In the genomic region with DNA sequence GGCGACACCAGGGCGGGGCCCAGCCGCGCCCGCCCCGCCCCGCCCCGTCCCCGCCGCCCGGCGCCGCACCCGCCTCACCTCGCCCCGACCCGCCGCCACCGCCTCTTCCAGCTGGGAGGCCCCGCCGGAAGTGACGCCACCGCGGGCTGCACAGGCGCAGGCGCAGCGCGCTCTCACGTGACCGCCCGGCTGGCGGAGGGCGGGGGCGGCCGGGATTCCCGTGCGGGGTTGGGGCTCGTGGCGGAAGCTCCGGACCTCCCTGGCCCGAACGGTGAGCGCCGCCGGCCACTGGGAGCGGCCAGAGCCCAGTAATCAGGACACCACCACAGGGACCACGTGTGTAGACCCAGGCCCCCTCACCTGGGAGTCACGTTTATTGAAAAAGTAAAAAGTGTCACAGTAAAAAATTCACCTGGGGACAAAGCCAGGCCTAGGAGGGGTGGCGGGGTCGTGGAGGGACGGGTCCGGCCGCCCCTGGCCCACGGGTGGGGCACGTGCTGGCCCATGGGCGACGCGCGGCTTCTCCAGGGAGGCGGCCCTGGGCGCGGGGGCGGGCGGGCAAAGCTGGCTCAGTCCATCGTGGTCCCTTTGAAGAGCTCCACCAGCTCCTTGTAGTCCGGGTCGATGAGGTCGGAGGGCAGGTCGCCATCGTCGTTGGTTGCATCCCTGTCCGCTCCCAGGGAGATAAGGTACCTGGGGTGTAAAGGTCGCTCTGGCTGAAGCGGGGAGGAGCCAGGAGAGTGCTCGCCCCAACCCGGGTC, we compare ENCODE assay signal across 1 cellular context.
A peak's percentile ranks its signal among the peaks of the same experiment; 100 is the strongest.
TF ChIP-seq lines count a peak whose summit lies in the region.

A gene with protein sequence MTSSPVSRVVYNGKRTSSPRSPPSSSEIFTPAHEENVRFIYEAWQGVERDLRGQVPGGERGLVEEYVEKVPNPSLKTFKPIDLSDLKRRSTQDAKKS (minus strand): TSS at position 132 of the 761 bp plus-strand sequence. CDS start 8,785 bp downstream, outside the sequence.

TF ChIP-seq in K562, 482 proteins besides CTCF, POLR2A, EP300 and RAD21 (continued from another document and continues in another):
- TF ChIP-seq, protein P1, sequence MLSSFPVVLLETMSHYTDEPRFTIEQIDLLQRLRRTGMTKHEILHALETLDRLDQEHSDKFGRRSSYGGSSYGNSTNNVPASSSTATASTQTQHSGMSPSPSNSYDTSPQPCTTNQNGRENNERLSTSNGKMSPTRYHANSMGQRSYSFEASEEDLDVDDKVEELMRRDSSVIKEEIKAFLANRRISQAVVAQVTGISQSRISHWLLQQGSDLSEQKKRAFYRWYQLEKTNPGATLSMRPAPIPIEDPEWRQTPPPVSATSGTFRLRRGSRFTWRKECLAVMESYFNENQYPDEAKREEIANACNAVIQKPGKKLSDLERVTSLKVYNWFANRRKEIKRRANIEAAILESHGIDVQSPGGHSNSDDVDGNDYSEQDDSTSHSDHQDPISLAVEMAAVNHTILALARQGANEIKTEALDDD (IDR thresholded peaks at IDR 0.05): no peak
- TF ChIP-seq POU5F1 (IDR thresholded peaks at IDR 0.05; ENCODE audit: borderline replicate concordance, low read depth, low read length, partially characterized antibody) (no peak), ZNF507 (tag; conservative IDR thresholded peaks at IDR 0.05) (no peak), POLR2B (IDR thresholded peaks at IDR 0.05; ENCODE audit: low read depth, partially characterized antibody) (peak; percentile 36), BHLHE40 (IDR thresholded peaks at IDR 0.05; ENCODE audit: low read length) (peak; percentile 99), POLR2H (tag; IDR thresholded peaks at IDR 0.05; ENCODE audit: low read depth) (no peak; the same call in 1 of the 2 replicates), NFIC (IDR thresholded peaks at IDR 0.05) (no peak), RBM17 (IDR thresholded peaks at IDR 0.05; ENCODE audit: borderline replicate concordance, low read depth, low read length) (no peak), SREBF2 (CRISPR knock-in tag; IDR thresholded peaks at IDR 0.05) (no peak), KHSRP (IDR thresholded peaks at IDR 0.05) (no peak), ZNF696 (CRISPR knock-in tag; conservative IDR thresholded peaks at IDR 0.05) (no peak), MAFG (tag; conservative IDR thresholded peaks at IDR 0.05) (no peak), ZEB2 (IDR thresholded peaks at IDR 0.05) (no peak), SNIP1 (IDR thresholded peaks at IDR 0.05; ENCODE audit: low read depth) (no peak), CREB1 (IDR thresholded peaks at IDR 0.05) (peak; percentile 71), CREB1 (CRISPR knock-in tag; IDR thresholded peaks at IDR 0.05) (peak; percentile 89), ZSCAN29 (IDR thresholded peaks at IDR 0.05) (no peak), KAT7 (CRISPR knock-in tag; IDR thresholded peaks at IDR 0.05; ENCODE audit: borderline replicate concordance) (no peak), ZNF695 (CRISPR knock-in tag; IDR thresholded peaks at IDR 0.05) (no peak), ETS2 (tag; IDR thresholded peaks at IDR 0.05; ENCODE audit: borderline replicate concordance, poor library complexity, severe bottlenecking) (no peak), RFX7 (CRISPR knock-in tag; IDR thresholded peaks at IDR 0.05) (no peak), SAP30 (IDR thresholded peaks at IDR 0.05; ENCODE audit: borderline replicate concordance, insufficient read depth, low read depth, low read length, poor library complexity, severe bottlenecking) (no peak), POLR3A (IDR thresholded peaks at IDR 0.05; ENCODE audit: borderline replicate concordance, extremely low read depth, insufficient read depth, insufficient read length) (no peak), MIER1 (IDR thresholded peaks at IDR 0.05; ENCODE audit: low read depth) (no peak), HNRNPL (IDR thresholded peaks at IDR 0.05; ENCODE audit: low read depth, low read length) (peak; percentile 22; the same call in 1 of the 2 replicates), MCM2 (IDR thresholded peaks at IDR 0.05; ENCODE audit: low read depth) (no peak), FIP1L1 (IDR thresholded peaks at IDR 0.05; ENCODE audit: low read depth, low read length, poor library complexity, severe bottlenecking) (no peak), IFI16 (CRISPR knock-in tag; IDR thresholded peaks at IDR 0.05) (no peak), CHCHD3 (CRISPR knock-in tag; IDR thresholded peaks at IDR 0.05) (no peak), CBX1 (IDR thresholded peaks at IDR 0.05; ENCODE audit: low read depth) (no peak), ZNF384 (IDR thresholded peaks at IDR 0.05; ENCODE audit: low read depth, low read length) (no peak), CC2D1A (IDR thresholded peaks at IDR 0.05) (no peak), CREM (IDR thresholded peaks at IDR 0.05; ENCODE audit: low read depth) (peak; percentile 94), TCF7 (IDR thresholded peaks at IDR 0.05; ENCODE audit: borderline replicate concordance) (no peak), ZNF561 (CRISPR knock-in tag; conservative IDR thresholded peaks at IDR 0.05) (0 out of 2 replicates have a peak, but pooled peaks have one; percentile 3), CBX2 (IDR thresholded peaks at IDR 0.05; ENCODE audit: insufficient read depth, low read length, poor library complexity, severe bottlenecking) (no peak), ZNF583 (CRISPR knock-in tag; IDR thresholded peaks at IDR 0.05) (no peak)
- TF ChIP-seq, protein P2, sequence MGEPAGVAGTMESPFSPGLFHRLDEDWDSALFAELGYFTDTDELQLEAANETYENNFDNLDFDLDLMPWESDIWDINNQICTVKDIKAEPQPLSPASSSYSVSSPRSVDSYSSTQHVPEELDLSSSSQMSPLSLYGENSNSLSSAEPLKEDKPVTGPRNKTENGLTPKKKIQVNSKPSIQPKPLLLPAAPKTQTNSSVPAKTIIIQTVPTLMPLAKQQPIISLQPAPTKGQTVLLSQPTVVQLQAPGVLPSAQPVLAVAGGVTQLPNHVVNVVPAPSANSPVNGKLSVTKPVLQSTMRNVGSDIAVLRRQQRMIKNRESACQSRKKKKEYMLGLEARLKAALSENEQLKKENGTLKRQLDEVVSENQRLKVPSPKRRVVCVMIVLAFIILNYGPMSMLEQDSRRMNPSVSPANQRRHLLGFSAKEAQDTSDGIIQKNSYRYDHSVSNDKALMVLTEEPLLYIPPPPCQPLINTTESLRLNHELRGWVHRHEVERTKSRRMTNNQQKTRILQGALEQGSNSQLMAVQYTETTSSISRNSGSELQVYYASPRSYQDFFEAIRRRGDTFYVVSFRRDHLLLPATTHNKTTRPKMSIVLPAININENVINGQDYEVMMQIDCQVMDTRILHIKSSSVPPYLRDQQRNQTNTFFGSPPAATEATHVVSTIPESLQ (CRISPR knock-in tag; IDR thresholded peaks at IDR 0.05): no peak
- TF ChIP-seq, protein P3, sequence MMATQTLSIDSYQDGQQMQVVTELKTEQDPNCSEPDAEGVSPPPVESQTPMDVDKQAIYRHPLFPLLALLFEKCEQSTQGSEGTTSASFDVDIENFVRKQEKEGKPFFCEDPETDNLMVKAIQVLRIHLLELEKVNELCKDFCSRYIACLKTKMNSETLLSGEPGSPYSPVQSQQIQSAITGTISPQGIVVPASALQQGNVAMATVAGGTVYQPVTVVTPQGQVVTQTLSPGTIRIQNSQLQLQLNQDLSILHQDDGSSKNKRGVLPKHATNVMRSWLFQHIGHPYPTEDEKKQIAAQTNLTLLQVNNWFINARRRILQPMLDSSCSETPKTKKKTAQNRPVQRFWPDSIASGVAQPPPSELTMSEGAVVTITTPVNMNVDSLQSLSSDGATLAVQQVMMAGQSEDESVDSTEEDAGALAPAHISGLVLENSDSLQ (IDR thresholded peaks at IDR 0.05): no peak
- TF ChIP-seq, protein P4, sequence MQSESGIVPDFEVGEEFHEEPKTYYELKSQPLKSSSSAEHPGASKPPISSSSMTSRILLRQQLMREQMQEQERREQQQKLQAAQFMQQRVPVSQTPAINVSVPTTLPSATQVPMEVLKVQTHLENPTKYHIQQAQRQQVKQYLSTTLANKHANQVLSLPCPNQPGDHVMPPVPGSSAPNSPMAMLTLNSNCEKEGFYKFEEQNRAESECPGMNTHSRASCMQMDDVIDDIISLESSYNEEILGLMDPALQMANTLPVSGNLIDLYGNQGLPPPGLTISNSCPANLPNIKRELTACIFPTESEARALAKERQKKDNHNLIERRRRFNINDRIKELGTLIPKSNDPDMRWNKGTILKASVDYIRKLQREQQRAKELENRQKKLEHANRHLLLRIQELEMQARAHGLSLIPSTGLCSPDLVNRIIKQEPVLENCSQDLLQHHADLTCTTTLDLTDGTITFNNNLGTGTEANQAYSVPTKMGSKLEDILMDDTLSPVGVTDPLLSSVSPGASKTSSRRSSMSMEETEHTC (IDR thresholded peaks at IDR 0.05): peak; percentile 94
- TF ChIP-seq, protein P5, sequence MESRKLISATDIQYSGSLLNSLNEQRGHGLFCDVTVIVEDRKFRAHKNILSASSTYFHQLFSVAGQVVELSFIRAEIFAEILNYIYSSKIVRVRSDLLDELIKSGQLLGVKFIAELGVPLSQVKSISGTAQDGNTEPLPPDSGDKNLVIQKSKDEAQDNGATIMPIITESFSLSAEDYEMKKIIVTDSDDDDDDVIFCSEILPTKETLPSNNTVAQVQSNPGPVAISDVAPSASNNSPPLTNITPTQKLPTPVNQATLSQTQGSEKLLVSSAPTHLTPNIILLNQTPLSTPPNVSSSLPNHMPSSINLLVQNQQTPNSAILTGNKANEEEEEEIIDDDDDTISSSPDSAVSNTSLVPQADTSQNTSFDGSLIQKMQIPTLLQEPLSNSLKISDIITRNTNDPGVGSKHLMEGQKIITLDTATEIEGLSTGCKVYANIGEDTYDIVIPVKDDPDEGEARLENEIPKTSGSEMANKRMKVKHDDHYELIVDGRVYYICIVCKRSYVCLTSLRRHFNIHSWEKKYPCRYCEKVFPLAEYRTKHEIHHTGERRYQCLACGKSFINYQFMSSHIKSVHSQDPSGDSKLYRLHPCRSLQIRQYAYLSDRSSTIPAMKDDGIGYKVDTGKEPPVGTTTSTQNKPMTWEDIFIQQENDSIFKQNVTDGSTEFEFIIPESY (CRISPR knock-in tag; IDR thresholded peaks at IDR 0.05): no peak; the same call in 1 of the 2 replicates
- TF ChIP-seq, protein P6, sequence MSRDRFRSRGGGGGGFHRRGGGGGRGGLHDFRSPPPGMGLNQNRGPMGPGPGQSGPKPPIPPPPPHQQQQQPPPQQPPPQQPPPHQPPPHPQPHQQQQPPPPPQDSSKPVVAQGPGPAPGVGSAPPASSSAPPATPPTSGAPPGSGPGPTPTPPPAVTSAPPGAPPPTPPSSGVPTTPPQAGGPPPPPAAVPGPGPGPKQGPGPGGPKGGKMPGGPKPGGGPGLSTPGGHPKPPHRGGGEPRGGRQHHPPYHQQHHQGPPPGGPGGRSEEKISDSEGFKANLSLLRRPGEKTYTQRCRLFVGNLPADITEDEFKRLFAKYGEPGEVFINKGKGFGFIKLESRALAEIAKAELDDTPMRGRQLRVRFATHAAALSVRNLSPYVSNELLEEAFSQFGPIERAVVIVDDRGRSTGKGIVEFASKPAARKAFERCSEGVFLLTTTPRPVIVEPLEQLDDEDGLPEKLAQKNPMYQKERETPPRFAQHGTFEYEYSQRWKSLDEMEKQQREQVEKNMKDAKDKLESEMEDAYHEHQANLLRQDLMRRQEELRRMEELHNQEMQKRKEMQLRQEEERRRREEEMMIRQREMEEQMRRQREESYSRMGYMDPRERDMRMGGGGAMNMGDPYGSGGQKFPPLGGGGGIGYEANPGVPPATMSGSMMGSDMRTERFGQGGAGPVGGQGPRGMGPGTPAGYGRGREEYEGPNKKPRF (IDR thresholded peaks at IDR 0.05; ENCODE audit: low read depth, low read length): no peak
- TF ChIP-seq, protein P7, sequence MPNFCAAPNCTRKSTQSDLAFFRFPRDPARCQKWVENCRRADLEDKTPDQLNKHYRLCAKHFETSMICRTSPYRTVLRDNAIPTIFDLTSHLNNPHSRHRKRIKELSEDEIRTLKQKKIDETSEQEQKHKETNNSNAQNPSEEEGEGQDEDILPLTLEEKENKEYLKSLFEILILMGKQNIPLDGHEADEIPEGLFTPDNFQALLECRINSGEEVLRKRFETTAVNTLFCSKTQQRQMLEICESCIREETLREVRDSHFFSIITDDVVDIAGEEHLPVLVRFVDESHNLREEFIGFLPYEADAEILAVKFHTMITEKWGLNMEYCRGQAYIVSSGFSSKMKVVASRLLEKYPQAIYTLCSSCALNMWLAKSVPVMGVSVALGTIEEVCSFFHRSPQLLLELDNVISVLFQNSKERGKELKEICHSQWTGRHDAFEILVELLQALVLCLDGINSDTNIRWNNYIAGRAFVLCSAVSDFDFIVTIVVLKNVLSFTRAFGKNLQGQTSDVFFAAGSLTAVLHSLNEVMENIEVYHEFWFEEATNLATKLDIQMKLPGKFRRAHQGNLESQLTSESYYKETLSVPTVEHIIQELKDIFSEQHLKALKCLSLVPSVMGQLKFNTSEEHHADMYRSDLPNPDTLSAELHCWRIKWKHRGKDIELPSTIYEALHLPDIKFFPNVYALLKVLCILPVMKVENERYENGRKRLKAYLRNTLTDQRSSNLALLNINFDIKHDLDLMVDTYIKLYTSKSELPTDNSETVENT (CRISPR knock-in tag; IDR thresholded peaks at IDR 0.05): no peak
- TF ChIP-seq, protein P8, sequence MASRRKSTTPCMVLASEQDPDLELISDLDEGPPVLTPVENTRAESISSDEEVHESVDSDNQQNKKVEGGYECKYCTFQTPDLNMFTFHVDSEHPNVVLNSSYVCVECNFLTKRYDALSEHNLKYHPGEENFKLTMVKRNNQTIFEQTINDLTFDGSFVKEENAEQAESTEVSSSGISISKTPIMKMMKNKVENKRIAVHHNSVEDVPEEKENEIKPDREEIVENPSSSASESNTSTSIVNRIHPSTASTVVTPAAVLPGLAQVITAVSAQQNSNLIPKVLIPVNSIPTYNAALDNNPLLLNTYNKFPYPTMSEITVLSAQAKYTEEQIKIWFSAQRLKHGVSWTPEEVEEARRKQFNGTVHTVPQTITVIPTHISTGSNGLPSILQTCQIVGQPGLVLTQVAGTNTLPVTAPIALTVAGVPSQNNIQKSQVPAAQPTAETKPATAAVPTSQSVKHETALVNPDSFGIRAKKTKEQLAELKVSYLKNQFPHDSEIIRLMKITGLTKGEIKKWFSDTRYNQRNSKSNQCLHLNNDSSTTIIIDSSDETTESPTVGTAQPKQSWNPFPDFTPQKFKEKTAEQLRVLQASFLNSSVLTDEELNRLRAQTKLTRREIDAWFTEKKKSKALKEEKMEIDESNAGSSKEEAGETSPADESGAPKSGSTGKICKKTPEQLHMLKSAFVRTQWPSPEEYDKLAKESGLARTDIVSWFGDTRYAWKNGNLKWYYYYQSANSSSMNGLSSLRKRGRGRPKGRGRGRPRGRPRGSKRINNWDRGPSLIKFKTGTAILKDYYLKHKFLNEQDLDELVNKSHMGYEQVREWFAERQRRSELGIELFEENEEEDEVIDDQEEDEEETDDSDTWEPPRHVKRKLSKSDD (conservative IDR thresholded peaks at IDR 0.05; ENCODE audit: low read length): no peak
- TF ChIP-seq, protein P9, sequence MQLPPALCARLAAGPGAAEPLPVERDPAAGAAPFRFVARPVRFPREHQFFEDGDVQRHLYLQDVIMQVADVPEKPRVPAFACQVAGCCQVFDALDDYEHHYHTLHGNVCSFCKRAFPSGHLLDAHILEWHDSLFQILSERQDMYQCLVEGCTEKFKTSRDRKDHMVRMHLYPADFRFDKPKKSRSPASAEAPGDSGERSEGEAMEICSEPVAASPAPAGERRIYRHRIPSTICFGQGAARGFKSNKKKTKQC (CRISPR knock-in tag; IDR thresholded peaks at IDR 0.05): peak; percentile 94
- TF ChIP-seq, protein P10, sequence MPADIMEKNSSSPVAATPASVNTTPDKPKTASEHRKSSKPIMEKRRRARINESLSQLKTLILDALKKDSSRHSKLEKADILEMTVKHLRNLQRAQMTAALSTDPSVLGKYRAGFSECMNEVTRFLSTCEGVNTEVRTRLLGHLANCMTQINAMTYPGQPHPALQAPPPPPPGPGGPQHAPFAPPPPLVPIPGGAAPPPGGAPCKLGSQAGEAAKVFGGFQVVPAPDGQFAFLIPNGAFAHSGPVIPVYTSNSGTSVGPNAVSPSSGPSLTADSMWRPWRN (IDR thresholded peaks at IDR 0.05; ENCODE audit: low read depth): no peak
